8 cellular contexts compared by ENCODE assay signal in the genomic region with DNA sequence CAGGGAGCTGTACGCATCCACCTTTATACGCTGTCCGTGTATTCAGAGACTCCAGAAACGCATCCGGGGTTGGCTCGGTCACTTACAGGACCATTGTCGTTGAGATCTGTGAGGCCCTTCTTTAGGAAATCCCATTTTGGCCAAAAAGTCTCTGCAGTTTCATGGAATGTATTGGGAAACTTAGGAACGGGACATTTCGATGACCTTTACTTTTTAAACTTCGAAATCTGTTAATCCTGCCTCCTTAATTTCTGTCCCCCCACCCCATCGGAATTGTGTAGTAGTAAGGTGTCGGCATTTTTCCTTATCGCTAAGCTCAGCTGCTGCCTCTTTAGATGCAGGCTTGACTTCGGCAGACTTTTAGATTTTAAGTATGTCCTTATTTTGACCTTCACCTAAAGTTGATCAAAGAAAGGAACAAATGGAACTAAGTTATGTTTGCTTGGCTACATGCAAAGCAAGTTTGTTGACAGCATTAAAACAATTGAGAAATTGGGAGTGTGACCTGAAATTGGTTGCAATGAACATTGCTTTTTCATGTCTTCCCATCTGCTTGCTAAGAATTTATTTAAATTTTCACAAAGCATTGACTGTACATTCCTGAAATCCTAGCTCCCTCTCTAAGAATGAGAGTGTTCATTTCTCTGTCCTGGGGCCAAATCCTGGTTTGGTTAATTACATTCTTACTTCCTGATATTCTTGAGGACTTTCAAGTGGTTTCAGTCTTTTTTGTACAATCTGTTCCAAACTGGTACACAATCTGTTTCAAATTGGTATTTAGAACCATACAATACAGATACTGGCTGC. TPM values are rescaled to one million over a fixed set of nuclear protein-coding genes. Genes with fewer than 3 reads are reported as not detected.
DNase-seq lines count a peak whose midpoint lies in the region; TF ChIP-seq lines count a peak whose summit lies in the region.

No MANE protein-coding gene starts in this region.

- H3K27ac Mint-ChIP-seq in activated naive CD4-positive, alpha-beta T cell treated with anti-CD3 and anti-CD28 coated beads, Interleukin-2, amount 10 ng/mL, durations not matched to agents 7 days and 5 days: peak overlapping the region; percentile 64

- no peaks in the 10 kb centered on the region for H3K9me3 ChIP-seq in testis

- peak overlapping the region; percentile 84 for H3K4me3 Mint-ChIP-seq in activated naive CD4-positive, alpha-beta T cell treated with anti-CD3 and anti-CD28 coated beads, Interleukin-2, amount 10 ng/mL, durations not matched to agents 7 days and 5 days

- intact Hi-C loops in testis (cut with DNase I; ENCODE audit: low total_unique reads): no loop called here

- H3K4me3 ChIP-seq in testis: peak overlapping the region; percentile 71 to 84

- peaks cover 17% of the 10 kb centered on the region for H3K4me1 ChIP-seq in testis

- peaks cover 3% of the 10 kb centered on the region for H3K36me3 Mint-ChIP-seq in activated naive CD4-positive, alpha-beta T cell treated with anti-CD3 and anti-CD28 coated beads, Interleukin-2, amount 10 ng/mL, durations not matched to agents 7 days and 5 days

- 6 to 20% (median 12%) methylated on average over 14 of the region's 14 CpGs for WGBS in adipose tissue, 3 donors
- 7 to 10% methylated on average over 14 of the region's 14 CpGs for WGBS in testis, 2 donors

- peak overlapping the region; percentile 48 for H3K27ac ChIP-seq in adipose tissue (ENCODE audit: low read depth, low read length)
- peak overlapping the region; percentile 82 to 95 for H3K27ac ChIP-seq in testis

- H3K27me3 Mint-ChIP-seq in activated naive CD4-positive, alpha-beta T cell treated with anti-CD3 and anti-CD28 coated beads, Interleukin-2, amount 10 ng/mL, durations not matched to agents 7 days and 5 days: peaks cover 53% of the 10 kb centered on the region

- CTCF ChIA-PET in activated naive CD4-positive, alpha-beta T cell treated with anti-CD3 and anti-CD28 coated beads, Interleukin-2, amount 10 ng/mL, durations not matched to agents 7 days and 5 days (lab: Charles Lee): no interaction called here

- no peak for TF ChIP-seq CTCF in testis (IDR thresholded peaks at IDR 0.05)

- H3K9me3 Mint-ChIP-seq in activated naive CD4-positive, alpha-beta T cell treated with anti-CD3 and anti-CD28 coated beads, Interleukin-2, amount 10 ng/mL, durations not matched to agents 7 days and 5 days: peaks cover 11% of the 10 kb centered on the region

- peaks cover 25% of the 10 kb centered on the region for H3K4me1 Mint-ChIP-seq in activated naive CD4-positive, alpha-beta T cell treated with anti-CD3 and anti-CD28 coated beads, Interleukin-2, amount 10 ng/mL, durations not matched to agents 7 days and 5 days

- no peaks in the 10 kb centered on the region for H3K36me3 ChIP-seq in testis (ENCODE audit: low read depth, missing control alignments)

- no peak for TF ChIP-seq POLR2A in testis (IDR thresholded peaks at IDR 0.05)

- DNase-seq in activated naive CD4-positive, alpha-beta T cell treated with anti-CD3 and anti-CD28 coated beads, Interleukin-2, amount 10 ng/mL, durations not matched to agents 7 days and 5 days: no peak
- DNase-seq in activated naive CD4-positive, alpha-beta T cell (lab: John Stamatoyannopoulos, UW): no peak
- peak; percentile 45 for DNase-seq in inferior parietal cortex (ENCODE audit: extremely low spot score)
- no peak for DNase-seq in testis
- DNase-seq in SIG-M5 treated with dmso at 0.1 percent for 504 hours (lab: John Stamatoyannopoulos, UW; ENCODE audit: unreplicated experiment): no peak
- no peak for DNase-seq in NCI-H1694 (lab: John Stamatoyannopoulos, UW)
- DNase-seq in NCI-H510A (lab: John Stamatoyannopoulos, UW): no peak

- H3K27me3 ChIP-seq in testis: no peaks in the 10 kb centered on the region

RNA-seq across cellular contexts. Expression of gene RAPH1, which starts 0.9 kb away (rescaled TPM):
- 1 to 10 TPM; 3.2 to 8.4 (median 7.4) TPM for polyA plus RNA-seq in adipose tissue
- 10 to 100 TPM; 31.1 to 36.5 TPM for total RNA-seq in testis
- polyA plus RNA-seq in testis (ENCODE audit: insufficient read depth, low read depth, low replicate concordance): 22.1 TPM
